7 cellular contexts compared by ENCODE assay signal in genomic region chr11:102287963-102288744, GRCh38. TPM values are rescaled to one million over a fixed set of nuclear protein-coding genes. Genes with fewer than 3 reads are reported as not detected.
DNase-seq lines count a peak whose midpoint lies in the region; ATAC-seq and TF ChIP-seq lines count a peak whose summit lies in the region.

No MANE protein-coding gene starts in this region.

- DNase-seq in NCI-H345 (lab: John Stamatoyannopoulos, UW) (peak; percentile 84), foreskin fibroblast (peak in 1 of 2 donors; percentile 86), neuronal stem cell (ENCODE audit: low spot score) (peak; percentile 40)
- peak; percentile 28 to 49 for DNase-seq in activated CD4-positive, alpha-beta T cell treated with anti-CD3 and anti-CD28 coated beads, Interleukin-2, amount 50 U/mL, for 48 hours

- H3K4me3 ChIP-seq in DOHH2 (ENCODE audit: low read length) (peak overlapping the region; percentile 44), foreskin fibroblast (ENCODE audit: low read depth in 1 of 2, low read length in 2 of 2) (peak overlapping the region; percentile 25 to 44), neuronal stem cell (ENCODE audit: low read length in 2 of 2) (no peak overlapping the region)

- H3K4me2 ChIP-seq in DOHH2 (ENCODE audit: low read length) (peak overlapping the region; percentile 48), neuronal stem cell (ENCODE audit: insufficient read depth, low read length, poor library complexity, severe bottlenecking) (no peak overlapping the region)

- no peak overlapping the region for H2BK120ac ChIP-seq in neuronal stem cell (ENCODE audit: low read depth, low read length)

- H4K20me1 ChIP-seq in DOHH2 (ENCODE audit: control insufficient read depth, insufficient read depth, low read depth, low read length), result no peaks in the 10 kb centered on the region

- peak; percentile 83 for TF ChIP-seq CTCF in DOHH2 (IDR thresholded peaks at IDR 0.05; ENCODE audit: low read depth, low read length, poor library complexity, severe bottlenecking)
- TF ChIP-seq CTCF in foreskin fibroblast (IDR thresholded peaks at IDR 0.05; ENCODE audit: low read depth, low read length), result peak; percentile 53

- WGBS in neuronal stem cell (ENCODE audit: extremely low coverage in 2 of 2, insufficient read length in 2 of 2, insufficient replicate concordance in 1 of 2), 2 donors, result no CpG with 5 or more reads among the region's 14 CpGs

- no peak overlapping the region for H4K8ac ChIP-seq in neuronal stem cell (ENCODE audit: low read depth, low read length)

- no peak overlapping the region for H2BK15ac ChIP-seq in neuronal stem cell (ENCODE audit: low read length)

- H3K36me3 ChIP-seq in DOHH2 (ENCODE audit: control insufficient read depth, low read length), result no peaks in the 10 kb centered on the region
- H3K36me3 ChIP-seq in neuronal stem cell (replicated peaks in 1 of 2; ENCODE audit: control insufficient read depth in 2 of 2, insufficient read depth in 2 of 2, low read length in 2 of 2), result no peaks in the 10 kb centered on the region

- no peak overlapping the region for H2BK5ac ChIP-seq in neuronal stem cell (ENCODE audit: low read length)

- no peak overlapping the region for H3K14ac ChIP-seq in neuronal stem cell (ENCODE audit: low read length)

- H2AFZ ChIP-seq in neuronal stem cell (ENCODE audit: low read length), result peak overlapping the region; percentile 77

- H3K9me2 ChIP-seq in DOHH2 (replicated peaks; ENCODE audit: control insufficient read depth, low read length), result no peaks in the 10 kb centered on the region

- peaks cover 12% of the 10 kb centered on the region for H3K4me1 ChIP-seq in DOHH2 (ENCODE audit: control insufficient read depth, low read length)
- H3K4me1 ChIP-seq in neuronal stem cell (ENCODE audit: control insufficient read depth in 2 of 2, insufficient read depth in 1 of 2, low read depth in 1 of 2, low read length in 2 of 2), result no peaks in the 10 kb centered on the region

- H3K79me1 ChIP-seq in neuronal stem cell (ENCODE audit: low read depth, low read length), result no peaks in the 10 kb centered on the region

- H3K4ac ChIP-seq in neuronal stem cell (ENCODE audit: low read length), result no peak overlapping the region

- H3K9me3 ChIP-seq in DOHH2 (ENCODE audit: control insufficient read depth, insufficient read depth, low read length) (no peaks in the 10 kb centered on the region), neuronal stem cell (replicated peaks in 1 of 2; ENCODE audit: control insufficient read depth in 2 of 2, insufficient read depth in 1 of 2, low read depth in 1 of 2, low read length in 2 of 2) (no peaks in the 10 kb centered on the region)

- ATAC-seq in GM19397 (IDR thresholded peaks at IDR 0.05; ENCODE audit: unreplicated experiment) (peak; percentile 89), HG03378 (IDR thresholded peaks at IDR 0.05; ENCODE audit: unreplicated experiment) (peak; percentile 95)

- no peak overlapping the region for H3K27ac ChIP-seq in DOHH2 (ENCODE audit: low read depth, low read length)
- H3K27ac ChIP-seq in neuronal stem cell (replicated peaks; ENCODE audit: low read length), result no peak overlapping the region

- no peaks in the 10 kb centered on the region for H3K27me3 ChIP-seq in DOHH2 (ENCODE audit: control insufficient read depth, low read length)
- peaks cover 0 to 9% (median 0%) of the 10 kb centered on the region in 3 experiments for H3K27me3 ChIP-seq in neuronal stem cell (ENCODE audit: control insufficient read depth in 3 of 3, insufficient read depth in 3 of 3, low read depth in 1 of 3, low read length in 3 of 3)

- H4K91ac ChIP-seq in neuronal stem cell (ENCODE audit: low read depth, low read length, poor library complexity), result no peak overlapping the region

- H3F3A ChIP-seq in DOHH2 (ENCODE audit: control insufficient read depth, insufficient read depth), result no peaks in the 10 kb centered on the region

- no peak overlapping the region for H3K9ac ChIP-seq in neuronal stem cell (ENCODE audit: low read depth, low read length, poor library complexity)

- no peak overlapping the region for H2AK5ac ChIP-seq in neuronal stem cell (ENCODE audit: low read depth, low read length)

- H2BK12ac ChIP-seq in neuronal stem cell (ENCODE audit: low read length), result no peak overlapping the region

- no peak overlapping the region for H3K18ac ChIP-seq in neuronal stem cell (ENCODE audit: low read length)

- H3K23ac ChIP-seq in neuronal stem cell (ENCODE audit: low read depth, low read length, poor library complexity), result no peak overlapping the region

- no peaks in the 10 kb centered on the region for H3K79me2 ChIP-seq in DOHH2 (ENCODE audit: control insufficient read depth, low read length)

RNA-seq across cellular contexts. Expression of gene BIRC3, which starts 29.1 kb away (rescaled TPM):
- 0.06 TPM for polyA plus RNA-seq in neuronal stem cell (2013, experiment 1 of 2)
- 0.18 TPM for polyA plus RNA-seq in neuronal stem cell (2013, experiment 2 of 2)

RNA-seq across cellular contexts. Expression of gene BIRC2, which starts 58.9 kb away (rescaled TPM):
- 35.9 TPM for polyA plus RNA-seq in neuronal stem cell (2013, experiment 1 of 2)
- 37.3 TPM for polyA plus RNA-seq in neuronal stem cell (2013, experiment 2 of 2)

Comparison
In these comparisons a context has a peak if more than half of its experiments do, and no peak if none do; other contexts are left out.
1. H3K4me3 ChIP-seq: peak in DOHH2 (single experiment) and foreskin fibroblast (2 of 2); none in neuronal stem cell (0 of 2).